ENCODE assay signal across 8 cellular contexts in genomic region chr6:43454290-43455033, GRCh38. TPM values are rescaled to one million over a fixed set of nuclear protein-coding genes. Genes with fewer than 3 reads are reported as not detected.
DNase-seq lines count a peak whose midpoint lies in the region; ATAC-seq and TF ChIP-seq lines count a peak whose summit lies in the region.

No MANE protein-coding gene starts in this region.

- H3K4me2 ChIP-seq in BLaER1 (peak overlapping the region; percentile 99), smooth muscle cell (peak overlapping the region; percentile 96)

- DNase-seq in NCI-H2196 treated with DMSO at 0.1 percent for 48 hours (lab: John Stamatoyannopoulos, UW; ENCODE audit: unreplicated experiment) (peak; percentile 54), inferior parietal cortex (ENCODE audit: extremely low spot score) (peak; percentile 80), smooth muscle cell (lab: John Stamatoyannopoulos, UW; ENCODE audit: unreplicated experiment) (peak; percentile 46)
- peak; percentile 41 for DNase-seq in central memory CD4-positive, alpha-beta T cell

- WGBS in smooth muscle cell (ENCODE audit: low lambda C conversion rate): 7% methylated on average over 51 of the region's 51 CpGs

- no peaks in the 10 kb centered on the region for H3K4me1 ChIP-seq in BLaER1
- peaks cover 4% of the 10 kb centered on the region for H3K4me1 ChIP-seq in smooth muscle cell (ENCODE audit: low read depth)

- H3K36me3 ChIP-seq in BLaER1: peaks cover 35% of the 10 kb centered on the region
- H3K36me3 ChIP-seq in smooth muscle cell (ENCODE audit: low read depth): no peaks in the 10 kb centered on the region

- peak; percentile 87 for TF ChIP-seq CTCF in smooth muscle cell (IDR thresholded peaks at IDR 0.05; ENCODE audit: borderline replicate concordance, insufficient read depth, poor library complexity, severe bottlenecking)

- H3K9ac ChIP-seq in BLaER1 (peak overlapping the region; percentile 57; the same call in 1 of the 2 replicates), smooth muscle cell (ENCODE audit: low read depth) (no peak overlapping the region)

- no peak overlapping the region for H3K27ac ChIP-seq in BLaER1
- H3K27ac ChIP-seq in smooth muscle cell (ENCODE audit: low read depth): no peak overlapping the region

- H3K4me3 ChIP-seq in BLaER1: peak overlapping the region; percentile 70
- peak overlapping the region; percentile 69 for H3K4me3 ChIP-seq in smooth muscle cell

- peaks cover 45% of the 10 kb centered on the region for H3K27me3 ChIP-seq in BLaER1
- H3K27me3 ChIP-seq in smooth muscle cell (ENCODE audit: low read depth): peaks cover 4% of the 10 kb centered on the region

- H3K9me3 ChIP-seq in BLaER1: no peaks in the 10 kb centered on the region
- H3K9me3 ChIP-seq in smooth muscle cell (replicated peaks; ENCODE audit: low read depth): no peaks in the 10 kb centered on the region

- H4K20me1 ChIP-seq in BLaER1 (peaks cover 17% of the 10 kb centered on the region; the same call in 1 of the 2 replicates), smooth muscle cell (ENCODE audit: low read depth) (no peaks in the 10 kb centered on the region)

- H3K79me2 ChIP-seq in smooth muscle cell (ENCODE audit: low read depth): no peaks in the 10 kb centered on the region

- peak overlapping the region; percentile 74 for H2AFZ ChIP-seq in smooth muscle cell (ENCODE audit: low read depth)

- ATAC-seq in GM21786 (IDR thresholded peaks at IDR 0.05; ENCODE audit: unreplicated experiment) (peak; percentile 52), HG03097 (IDR thresholded peaks at IDR 0.05; ENCODE audit: low FRiP score, unreplicated experiment) (no peak)
- ATAC-seq in activated CD4-positive, CD25-positive, alpha-beta regulatory T cell treated with anti-CD3 and anti-CD28 coated beads, Interleukin-2, amount 50 U/mL, for 24 hours: peak; percentile 18 to 53

- H3F3A ChIP-seq in smooth muscle cell (ENCODE audit: low read depth): peaks cover 3% of the 10 kb centered on the region

RNA-seq across cellular contexts. Expression of gene DLK2, which starts 0.9 kb away (rescaled TPM):
- total RNA-seq in smooth muscle cell: 0.27 and 2.0 TPM in 2 replicates
- polyA plus RNA-seq in smooth muscle cell: 3.7 and 3.8 TPM in 2 replicates

RNA-seq across cellular contexts. Expression of gene TJAP1, which starts 22.9 kb away (rescaled TPM):
- 9.3 and 25.5 TPM in 2 replicates for total RNA-seq in smooth muscle cell
- polyA plus RNA-seq in smooth muscle cell: 13.5 and 15.3 TPM in 2 replicates

RNA-seq across cellular contexts. Expression of gene ABCC10, which starts 27.1 kb away (rescaled TPM):
- 11.2 and 12.5 TPM in 2 replicates for total RNA-seq in smooth muscle cell
- 17.8 and 35.0 TPM in 2 replicates for polyA plus RNA-seq in smooth muscle cell

RNA-seq across cellular contexts. Expression of gene LRRC73, which starts 55.7 kb away (rescaled TPM):
- 0.09 and 2.1 TPM in 2 replicates for total RNA-seq in smooth muscle cell
- polyA plus RNA-seq in smooth muscle cell: 1.8 and 2.2 TPM in 2 replicates
